15 cellular contexts compared by ENCODE assay signal in the genomic region with DNA sequence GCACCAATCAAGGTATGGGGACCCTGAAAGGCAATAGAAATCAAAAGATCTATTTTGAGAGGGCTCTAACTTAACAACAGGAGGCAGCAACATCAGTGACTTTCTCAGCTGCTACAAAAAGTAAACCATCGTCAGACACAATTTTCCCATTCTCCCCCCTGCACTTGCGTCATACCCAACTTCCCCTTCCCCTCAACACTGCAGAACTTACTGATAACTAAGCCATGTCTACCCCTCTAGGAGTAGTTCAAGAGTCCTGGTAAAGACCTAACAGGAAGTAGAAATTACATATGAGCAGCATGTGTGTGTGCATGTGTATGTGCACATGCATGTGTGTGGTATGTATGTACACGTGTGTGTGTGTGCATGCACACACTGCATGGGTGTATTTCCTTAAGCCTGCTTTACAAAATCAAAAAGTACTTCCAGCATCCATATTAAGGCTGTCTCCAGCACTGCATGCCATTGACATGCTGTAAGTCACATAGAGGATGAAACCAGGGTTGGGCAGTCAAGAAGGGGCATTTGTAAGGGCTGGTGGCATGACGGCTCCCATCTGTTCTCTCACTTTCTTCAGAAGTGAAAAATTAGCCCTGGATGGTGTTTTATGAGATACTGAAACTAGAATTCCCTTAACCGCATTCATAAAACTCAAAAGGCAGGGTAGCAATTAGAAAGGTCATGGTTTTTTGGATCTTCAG.
DNase-seq lines count a peak whose midpoint lies in the region; ATAC-seq, FAIRE-seq and TF ChIP-seq lines count a peak whose summit lies in the region.
"Had no signal": no experiment of that assay in that cellular context is flagged by ENCODE, and none has a peak within 500 bp of the region (broad histone marks: within the 10 kb centered on the region; RNA-seq: fewer than 3 reads in every experiment).

No MANE protein-coding gene starts in this region.

- peaks cover 10 to 13% of the 10 kb centered on the region in 2 donors for H3K27me3 Mint-ChIP-seq in stimulated activated naive B cell treated with anti-CD40 and anti-IgM and Interleukin-4, amounts not matched to agents 10 μg/mL and 1 μg/mL and 100 μg/mL, for 72 hours

- BruUV-seq in HepG2 (replicated peaks; lab: Mats Ljungman, UMichigan) (no TSS peak), mammary epithelial cell (replicated peaks; lab: Mats Ljungman, UMichigan) (no TSS peak)

- no peak for TF ChIP-seq CTCF in HepG2 (CRISPR knock-in tag; IDR thresholded peaks at IDR 0.05)
- TF ChIP-seq CTCF in mammary epithelial cell (conservative IDR thresholded peaks at IDR 0.05 in 1 of 2, IDR thresholded peaks at IDR 0.05 in 1 of 2; ENCODE audit: extremely low read depth in 1 of 2, insufficient read depth in 1 of 2, low read depth in 1 of 2, low read length in 2 of 2): no peak

- H3K9me3 Mint-ChIP-seq in stimulated activated naive B cell treated with anti-CD40 and anti-IgM and Interleukin-4, amounts not matched to agents 10 μg/mL and 1 μg/mL and 100 μg/mL, for 72 hours: peaks cover 0 to 2% of the 10 kb centered on the region in 2 donors
- H3K9me3 Mint-ChIP-seq: immature natural killer cell had no signal

- H3K4me3 ChIP-seq in HepG2 (replicated peaks in 1 of 3; ENCODE audit: insufficient read depth in 1 of 3, low read depth in 2 of 3, low read length in 3 of 3) (no peak overlapping the region), mammary epithelial cell (replicated peaks in 1 of 3; ENCODE audit: insufficient read depth in 1 of 3, low read depth in 2 of 3, low read length in 3 of 3) (no peak overlapping the region)
- H3K4me3 ChIP-seq: gastroesophageal sphincter, suprapubic skin had no signal

- intact Hi-C loops in HepG2 (cut with micrococcal nuclease; ENCODE audit: unreplicated experiment): loop anchor here (10.0 kb wide), 2 partner anchors 454 to 614 kb away; no protein-coding TSS in a partner anchor
- intact Hi-C loops in mammary epithelial cell (cut with micrococcal nuclease): loop anchor here (5.0 kb wide), 1 partner anchor 622 kb away; no protein-coding TSS in a partner anchor

- H3K27me3 ChIP-seq in HepG2 (ENCODE audit: control insufficient read depth in 1 of 2, insufficient read depth in 2 of 2, low read length in 2 of 2) (no peaks in the 10 kb centered on the region), mammary epithelial cell (ENCODE audit: insufficient read depth, low read length) (no peaks in the 10 kb centered on the region)
- H3K27me3 ChIP-seq: gastroesophageal sphincter, suprapubic skin had no signal

- H3K36me3 Mint-ChIP-seq in stimulated activated naive B cell treated with anti-CD40 and anti-IgM and Interleukin-4, amounts not matched to agents 10 μg/mL and 1 μg/mL and 100 μg/mL, for 72 hours: no peaks in the 10 kb centered on the region
- H3K36me3 Mint-ChIP-seq: CD8-positive, alpha-beta memory T cell; immature natural killer cell had no signal

- H3K9me3 ChIP-seq in HepG2 (ENCODE audit: low read length): no peaks in the 10 kb centered on the region
- no peaks in the 10 kb centered on the region for H3K9me3 ChIP-seq in mammary epithelial cell (replicated peaks; ENCODE audit: insufficient read depth, low read length)
- H3K9me3 ChIP-seq: gastroesophageal sphincter, suprapubic skin had no signal

- CTCF ChIA-PET in HepG2 (lab: Yijun Ruan, JAX; ENCODE audit: low intra/inter-chr PET ratio, low total read pairs): interaction anchor here (1.5 kb wide), 1 partner anchor 764 kb away, joined by 3 read pairs; no protein-coding TSS in a partner anchor
- CTCF ChIA-PET in mammary epithelial cell (lab: Charles Lee; ENCODE audit: low non-redundant PET): no interaction called here

- POLR2A ChIA-PET in HepG2 (lab: Yijun Ruan, JAX): no interaction called here

- H4K20me1 ChIP-seq in HepG2 (ENCODE audit: insufficient read depth, low read length): no peaks in the 10 kb centered on the region
- no peaks in the 10 kb centered on the region for H4K20me1 ChIP-seq in mammary epithelial cell (ENCODE audit: insufficient read depth, low read length)

- no peak for FAIRE-seq in HepG2 (lab: Jason Lieb, UNC)

- H3K4me3 Mint-ChIP-seq in stimulated activated naive B cell treated with anti-CD40 and anti-IgM and Interleukin-4, amounts not matched to agents 10 μg/mL and 1 μg/mL and 100 μg/mL, for 72 hours: no peak overlapping the region
- H3K4me3 Mint-ChIP-seq: CD8-positive, alpha-beta memory T cell; immature natural killer cell had no signal

- H2AFZ ChIP-seq in HepG2 (ENCODE audit: low read length) (no peak overlapping the region), mammary epithelial cell (ENCODE audit: low read depth, low read length) (no peak overlapping the region)

- WGBS in HepG2 (ENCODE audit: low lambda C conversion rate): 74% methylated on average over 5 of the region's 5 CpGs
- WGBS in mammary epithelial cell (ENCODE audit: low coverage, missing lambda C conversion rate): 99% methylated on average over 5 of the region's 5 CpGs

- H3K27ac Mint-ChIP-seq in stimulated activated naive B cell treated with anti-CD40 and anti-IgM and Interleukin-4, amounts not matched to agents 10 μg/mL and 1 μg/mL and 100 μg/mL, for 72 hours: no peak overlapping the region
- H3K27ac Mint-ChIP-seq: CD8-positive, alpha-beta memory T cell; immature natural killer cell had no signal

- no peak for TF ChIP-seq POLR2A in HepG2 (IDR thresholded peaks at IDR 0.05; ENCODE audit: insufficient read depth in 1 of 2, low read depth in 2 of 2, low read length in 2 of 2)

- TF ChIP-seq RAD21 in HepG2 (CRISPR knock-in tag; IDR thresholded peaks at IDR 0.05): no peak

- H3K4me1 Mint-ChIP-seq in stimulated activated naive B cell treated with anti-CD40 and anti-IgM and Interleukin-4, amounts not matched to agents 10 μg/mL and 1 μg/mL and 100 μg/mL, for 72 hours: peaks cover 6 to 14% of the 10 kb centered on the region in 2 donors
- H3K4me1 Mint-ChIP-seq: immature natural killer cell had no signal

- H3K4me2 ChIP-seq in HepG2 (ENCODE audit: low read depth, low read length) (no peak overlapping the region), mammary epithelial cell (ENCODE audit: insufficient read depth, low read depth, low read length) (no peak overlapping the region)

- TF ChIP-seq EP300 in HepG2 (IDR thresholded peaks at IDR 0.05; ENCODE audit: low read depth in 2 of 2, low read length in 2 of 2) (no peak), HepG2 (CRISPR knock-in tag; IDR thresholded peaks at IDR 0.05; ENCODE audit: borderline replicate concordance) (no peak)

- H3K27ac ChIP-seq in HepG2 (ENCODE audit: extremely low read length, insufficient read depth, low read length) (no peak overlapping the region), mammary epithelial cell (ENCODE audit: insufficient read depth, low read depth, low read length) (no peak overlapping the region)
- H3K27ac ChIP-seq: gastroesophageal sphincter, suprapubic skin had no signal

- in situ Hi-C loops in KBM-7 (cut with MboI; ENCODE audit: low pct_unique_long_range_greater_than_20kb, low sequenced_read_pairs) (no loop called here), HepG2 (cut with HindIII; ENCODE audit: extremely low pct_ligation_motif_present, low pct_unique_long_range_greater_than_20kb) (no loop called here), mammary epithelial cell (cut with MboI; ENCODE audit: low sequenced_read_pairs in 2 of 2) (no loop called here)

- H3K4me1 ChIP-seq in HepG2 (ENCODE audit: insufficient read depth, low read length): peaks cover 7% of the 10 kb centered on the region; the same call in 1 of the 2 replicates
- peaks cover 22% of the 10 kb centered on the region for H3K4me1 ChIP-seq in mammary epithelial cell (ENCODE audit: insufficient read depth, low read length)

- dilution Hi-C loops in mammary epithelial cell (cut with HindIII; ENCODE audit: low sequenced_read_pairs): no loop called here

- no peaks in the 10 kb centered on the region for H3K79me2 ChIP-seq in HepG2 (ENCODE audit: insufficient read depth, low read length)
- H3K79me2 ChIP-seq in mammary epithelial cell (ENCODE audit: insufficient read depth, low read length): no peaks in the 10 kb centered on the region

- H3K36me3 ChIP-seq in HepG2 (replicated peaks in 1 of 2; ENCODE audit: control insufficient read depth in 1 of 2, insufficient read depth in 2 of 2, low read length in 2 of 2): no peaks in the 10 kb centered on the region
- H3K36me3 ChIP-seq in mammary epithelial cell (ENCODE audit: insufficient read depth, low read length): no peaks in the 10 kb centered on the region
- H3K36me3 ChIP-seq: gastroesophageal sphincter, suprapubic skin had no signal

- H3K9ac ChIP-seq in HepG2 (ENCODE audit: insufficient read depth, low read depth, low read length): no peak overlapping the region
- H3K9ac ChIP-seq in mammary epithelial cell (ENCODE audit: insufficient read depth, low read length): no peak overlapping the region

- DNase-seq in KBM-7: peak; percentile 87
- DNase-seq in SIG-M5 (lab: John Stamatoyannopoulos, UW): peak; percentile 60
- no peak for DNase-seq in HepG2 (ENCODE audit: low spot score)
- no peak for DNase-seq in stimulated activated naive B cell treated with anti-CD40 and anti-IgM and Interleukin-4, amounts not matched to agents 10 μg/mL and 1 μg/mL and 100 μg/mL, for 72 hours
- no peak for DNase-seq in mammary epithelial cell
- DNase-seq in stimulated activated CD4-positive, alpha-beta T cell treated with anti-CD3 and anti-CD28 coated beads, Interleukin-4, amount 100 ng/mL, for 1 hour: no peak
- DNase-seq in NCI-H2081 (lab: John Stamatoyannopoulos, UW): no peak
- DNase-seq: CD8-positive, alpha-beta memory T cell; immature natural killer cell; NCI-H2081 treated with DMSO at 0.1 percent for 48 hours; NCI-H748 treated with DMSO at 0.1 percent for 48 hours; SHP77 treated with DMSO at 0.1 percent for 48 hours had no signal

- ATAC-seq in HepG2 (no peak), HG03565 (IDR thresholded peaks at IDR 0.05; ENCODE audit: unreplicated experiment) (no peak)
- ATAC-seq in stimulated activated naive B cell treated with anti-CD40 and anti-IgM and Interleukin-4, amounts not matched to agents 10 μg/mL and 1 μg/mL and 100 μg/mL, for 72 hours (replicated peaks): peak; percentile 31 to 55
- ATAC-seq: gastroesophageal sphincter had no signal

TF ChIP-seq in HepG2, 621 proteins besides CTCF, POLR2A, EP300 and RAD21:
- no peak for TF ChIP-seq ZNF724P (CRISPR knock-in tag; IDR thresholded peaks at IDR 0.05; ENCODE audit: borderline replicate concordance)
- peak; percentile 65 for TF ChIP-seq MNT (IDR thresholded peaks at IDR 0.05)

Comparison
In these comparisons a context has a peak if more than half of its experiments do, and no peak if none do; other contexts are left out.
1. DNase-seq: peak in KBM-7 (single experiment) and SIG-M5 (single experiment); none in HepG2 (single experiment), stimulated activated naive B cell treated with anti-CD40 and anti-IgM and Interleukin-4, amounts not matched to agents 10 μg/mL and 1 μg/mL and 100 μg/mL, for 72 hours (single experiment), mammary epithelial cell (single experiment), stimulated activated CD4-positive, alpha-beta T cell treated with anti-CD3 and anti-CD28 coated beads, Interleukin-4, amount 100 ng/mL, for 1 hour (single experiment) and NCI-H2081 (0 of 2).
2. ATAC-seq: peak in stimulated activated naive B cell treated with anti-CD40 and anti-IgM and Interleukin-4, amounts not matched to agents 10 μg/mL and 1 μg/mL and 100 μg/mL, for 72 hours (2 of 2); none in HepG2 (single experiment) and HG03565 (single experiment).